9 cellular contexts compared by ENCODE assay signal in genomic region chr6:136989591-136990578, GRCh38. TPM values are rescaled to one million over a fixed set of nuclear protein-coding genes. Genes with fewer than 3 reads are reported as not detected.
DNase-seq lines count a peak whose midpoint lies in the region; TF ChIP-seq lines count a peak whose summit lies in the region.
"Had no signal": no experiment of that assay in that cellular context is flagged by ENCODE, and none has a peak within 500 bp of the region (broad histone marks: within the 10 kb centered on the region; RNA-seq: fewer than 3 reads in every experiment).

No MANE protein-coding gene starts in this region.

- no peaks in the 10 kb centered on the region for H3K36me3 Mint-ChIP-seq in activated T-helper 1 cell treated with anti-CD3 and anti-CD28 coated beads, Interleukin-12 subunit alpha, Interleukin-12 subunit beta, Interleukin-2, Interleukin-4 antibody, amounts not matched to agents 30 ng/mL and 10 ng/mL and 1 ng/mL, durations not matched to agents 14 hours and 24 hours and 36 hours (ENCODE audit: low read depth)

- H3K4me1 ChIP-seq in osteoblast (ENCODE audit: insufficient read depth, low read length) = no peaks in the 10 kb centered on the region

- H3K4me1 Mint-ChIP-seq in activated T-helper 1 cell treated with anti-CD3 and anti-CD28 coated beads, Interleukin-12 subunit alpha, Interleukin-12 subunit beta, Interleukin-2, Interleukin-4 antibody, amounts not matched to agents 30 ng/mL and 10 ng/mL and 1 ng/mL, durations not matched to agents 14 hours and 24 hours and 36 hours (ENCODE audit: low read depth) = no peaks in the 10 kb centered on the region

- no peaks in the 10 kb centered on the region for H4K20me1 ChIP-seq in osteoblast (ENCODE audit: insufficient read depth, low read length)

- H3K27ac Mint-ChIP-seq in activated T-helper 1 cell treated with anti-CD3 and anti-CD28 coated beads, Interleukin-12 subunit alpha, Interleukin-12 subunit beta, Interleukin-2, Interleukin-4 antibody, amounts not matched to agents 30 ng/mL and 10 ng/mL and 1 ng/mL, durations not matched to agents 14 hours and 24 hours and 36 hours = no peak overlapping the region
- H3K27ac Mint-ChIP-seq: T-helper 1 cell treated with Interleukin-12 subunit alpha and Interleukin-12 subunit beta and Interleukin-4 antibody, amounts not matched to agents 30 μg/mL and 1 μg/mL, for 36 hours had no signal

- peak overlapping the region; percentile 84 for H2AFZ ChIP-seq in osteoblast (ENCODE audit: low read length)

- POLR2A ChIA-PET in RWPE1 (lab: Yijun Ruan, JAX; ENCODE audit: low non-redundant PET) = no interaction called here

- H3K4me2 ChIP-seq in osteoblast (ENCODE audit: insufficient read depth, low read length) = peak overlapping the region; percentile 69

- no peaks in the 10 kb centered on the region for H3K9me3 ChIP-seq in osteoblast (ENCODE audit: low read depth, low read length)

- H3K27me3 Mint-ChIP-seq in activated T-helper 1 cell treated with anti-CD3 and anti-CD28 coated beads, Interleukin-12 subunit alpha, Interleukin-12 subunit beta, Interleukin-2, Interleukin-4 antibody, amounts not matched to agents 30 ng/mL and 10 ng/mL and 1 ng/mL, durations not matched to agents 14 hours and 24 hours and 36 hours (ENCODE audit: insufficient read depth) = peaks cover 69% of the 10 kb centered on the region

- DNase-seq in COR-L47 (lab: John Stamatoyannopoulos, UW) (peak; percentile 49), NCI-H748 treated with DMSO at 0.1 percent for 48 hours (lab: John Stamatoyannopoulos, UW) (peak; percentile 68), fibroblast of pulmonary artery (ENCODE audit: low read depth) (no peak), osteoblast (ENCODE audit: insufficient read length, low spot score, missing footprints) (no peak), NOMO-1 (lab: John Stamatoyannopoulos, UW; ENCODE audit: unreplicated experiment in 2 of 2) (no peak), NCI-H2107 treated with DMSO at 0.1 percent for 48 hours (lab: John Stamatoyannopoulos, UW; ENCODE audit: unreplicated experiment) (no peak), RWPE1 (ENCODE audit: low spot score) (no peak)
- no peak for DNase-seq in activated T-helper 1 cell treated with anti-CD3 and anti-CD28 coated beads, Interleukin-12 subunit alpha, Interleukin-12 subunit beta, Interleukin-2, Interleukin-4 antibody, amounts not matched to agents 30 ng/mL and 10 ng/mL and 1 ng/mL, durations not matched to agents 14 hours and 24 hours and 36 hours (ENCODE audit: low spot score)

- no peak for TF ChIP-seq CTCF in fibroblast of pulmonary artery (IDR thresholded peaks at IDR 0.05; ENCODE audit: low read length, missing control alignments)
- TF ChIP-seq CTCF in osteoblast (IDR thresholded peaks at IDR 0.05; ENCODE audit: extremely low read depth, low read depth, low read length) = no peak
- TF ChIP-seq CTCF in RWPE1 (conservative IDR thresholded peaks at IDR 0.05; ENCODE audit: low read depth) = no peak

- peak overlapping the region; percentile 21 for H3K4me3 ChIP-seq in fibroblast of pulmonary artery (replicated peaks; ENCODE audit: low read depth, low read length)
- H3K4me3 ChIP-seq in osteoblast (ENCODE audit: insufficient read depth, low read length) = peak overlapping the region; percentile 57

- intact Hi-C loops in activated T-helper 1 cell treated with anti-CD3 and anti-CD28 coated beads, Interleukin-12 subunit alpha, Interleukin-12 subunit beta, Interleukin-2, Interleukin-4 antibody, amounts not matched to agents 30 ng/mL and 10 ng/mL and 1 ng/mL, durations not matched to agents 14 hours and 24 hours and 36 hours (cut with micrococcal nuclease) = no loop called here

- no peak overlapping the region for H3K27ac ChIP-seq in osteoblast (ENCODE audit: low read depth, low read length)
- no peak overlapping the region for H3K27ac ChIP-seq in RWPE1

- H3K79me2 ChIP-seq in osteoblast (ENCODE audit: insufficient read depth, low read length) = no peaks in the 10 kb centered on the region

- H3K36me3 ChIP-seq in osteoblast (ENCODE audit: insufficient read depth, low read length) = no peaks in the 10 kb centered on the region

- H3K27me3 ChIP-seq in osteoblast (ENCODE audit: insufficient read depth, low read length) = peaks cover 33% of the 10 kb centered on the region

- no peaks in the 10 kb centered on the region for H3K9me3 Mint-ChIP-seq in activated T-helper 1 cell treated with anti-CD3 and anti-CD28 coated beads, Interleukin-12 subunit alpha, Interleukin-12 subunit beta, Interleukin-2, Interleukin-4 antibody, amounts not matched to agents 30 ng/mL and 10 ng/mL and 1 ng/mL, durations not matched to agents 14 hours and 24 hours and 36 hours
- H3K9me3 Mint-ChIP-seq: T-helper 1 cell treated with Interleukin-12 subunit alpha and Interleukin-12 subunit beta and Interleukin-4 antibody, amounts not matched to agents 30 μg/mL and 1 μg/mL, for 36 hours had no signal

- H3K4me3 Mint-ChIP-seq in activated T-helper 1 cell treated with anti-CD3 and anti-CD28 coated beads, Interleukin-12 subunit alpha, Interleukin-12 subunit beta, Interleukin-2, Interleukin-4 antibody, amounts not matched to agents 30 ng/mL and 10 ng/mL and 1 ng/mL, durations not matched to agents 14 hours and 24 hours and 36 hours = no peak overlapping the region
- H3K4me3 Mint-ChIP-seq: T-helper 1 cell treated with Interleukin-12 subunit alpha and Interleukin-12 subunit beta and Interleukin-4 antibody, amounts not matched to agents 30 μg/mL and 1 μg/mL, for 36 hours had no signal

- CTCF ChIA-PET in RWPE1 (lab: Yijun Ruan, JAX) = interaction anchor here (0.5 to 0.6 kb wide), 2 partner anchors 15 to 37 kb away, joined by 3 to 5 read pairs; no protein-coding TSS in a partner anchor

RNA-seq across cellular contexts. Expression of gene IL20RA, which starts 54.9 kb away (rescaled TPM):
- 0.29 and 0.36 TPM in 2 replicates for total RNA-seq in osteoblast
- total RNA-seq in activated T-helper 1 cell treated with anti-CD3 and anti-CD28 coated beads, Interleukin-12 subunit alpha, Interleukin-12 subunit beta, Interleukin-2, Interleukin-4 antibody, amounts not matched to agents 30 ng/mL and 10 ng/mL and 1 ng/mL, durations not matched to agents 14 hours and 24 hours and 36 hours = not detected in 2 replicates

Comparison
In these comparisons a context has a peak if more than half of its experiments do, and no peak if none do; other contexts are left out.
1. DNase-seq: peak in COR-L47 (single experiment) and NCI-H748 treated with DMSO at 0.1 percent for 48 hours (single experiment); none in fibroblast of pulmonary artery (single experiment), osteoblast (single experiment), activated T-helper 1 cell treated with anti-CD3 and anti-CD28 coated beads, Interleukin-12 subunit alpha, Interleukin-12 subunit beta, Interleukin-2, Interleukin-4 antibody, amounts not matched to agents 30 ng/mL and 10 ng/mL and 1 ng/mL, durations not matched to agents 14 hours and 24 hours and 36 hours (single experiment), NOMO-1 (0 of 2), NCI-H2107 treated with DMSO at 0.1 percent for 48 hours (single experiment) and RWPE1 (single experiment).